In the genomic region with DNA sequence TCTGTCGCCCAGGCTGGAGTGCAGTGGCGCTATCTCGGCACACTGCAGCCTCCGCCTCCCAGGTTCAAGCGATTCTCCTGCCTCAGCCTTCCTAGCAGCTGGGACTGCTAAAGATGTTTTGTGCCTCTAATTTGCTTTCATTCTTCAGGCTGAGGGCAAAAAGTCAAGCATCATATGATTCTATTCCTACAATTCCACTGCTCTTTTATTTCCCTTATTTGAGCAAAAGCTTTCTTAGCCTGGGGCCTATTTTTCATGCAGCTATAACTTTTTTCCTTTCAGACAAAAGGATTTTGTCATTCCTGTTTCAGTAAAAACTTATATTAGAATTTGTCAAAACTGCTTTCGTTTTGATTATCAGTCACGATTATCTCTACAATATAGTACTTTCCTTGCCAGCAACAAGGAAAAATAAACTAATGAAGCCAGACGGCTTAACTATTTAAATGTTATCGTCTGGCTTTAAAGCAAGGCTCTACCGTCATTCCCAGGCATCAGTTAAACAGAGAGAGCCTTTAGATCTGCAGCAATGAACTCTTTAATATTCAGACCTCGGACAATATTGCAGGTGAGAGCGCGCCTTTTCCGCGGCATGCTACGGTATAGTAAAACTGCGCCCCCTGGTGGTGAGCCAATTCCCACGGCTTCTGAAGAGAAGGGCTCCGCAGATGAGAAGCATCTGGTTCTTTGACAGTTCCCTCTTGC, we compare ENCODE assay signal across 8 cellular contexts. TPM values are rescaled to one million over a fixed set of nuclear protein-coding genes. Genes with fewer than 3 reads are reported as not detected.
DNase-seq lines count a peak whose midpoint lies in the region; ATAC-seq, FAIRE-seq and TF ChIP-seq lines count a peak whose summit lies in the region.

No MANE protein-coding gene starts in this region.

- FAIRE-seq in bronchial epithelial cell (lab: Jason Lieb, UNC) = peak; percentile 100

- ATAC-seq in GM18519 (IDR thresholded peaks at IDR 0.05; ENCODE audit: low FRiP score, unreplicated experiment) (peak; percentile 36), HG03135 (IDR thresholded peaks at IDR 0.05; ENCODE audit: unreplicated experiment) (peak; percentile 31)

- H3K36me3 ChIP-seq in bronchial epithelial cell (ENCODE audit: control insufficient read depth, insufficient read depth, low read length) = no peaks in the 10 kb centered on the region

- H3K4me3 ChIP-seq in WI38 (ENCODE audit: low read depth, low read length) (peak overlapping the region; percentile 59), bronchial epithelial cell (ENCODE audit: low read depth, low read length) (peak overlapping the region; percentile 24)

- peak overlapping the region; percentile 68 for H3K27ac ChIP-seq in 22Rv1

- no peaks in the 10 kb centered on the region for H3K27me3 ChIP-seq in bronchial epithelial cell (ENCODE audit: control insufficient read depth, insufficient read depth, low read length)

- DNase-seq in NCI-H2227 (lab: John Stamatoyannopoulos, UW; ENCODE audit: unreplicated experiment) (peak; percentile 86), bronchial epithelial cell (ENCODE audit: low read depth) (peak; percentile 59), kidney glomerular epithelial cell (lab: John Stamatoyannopoulos, UW) (peak; percentile 81)
- peak; percentile 92 for DNase-seq in stimulated activated CD4-positive, alpha-beta T cell treated with anti-CD3 and anti-CD28 coated beads, Interleukin-15, amount 100 ng/mL, for 24 hours

- peak; percentile 95 for TF ChIP-seq CTCF in 22Rv1 (IDR thresholded peaks at IDR 0.05)
- TF ChIP-seq CTCF in WI38 (IDR thresholded peaks at IDR 0.05; ENCODE audit: low read depth, low read length) = peak; percentile 87
- peak; percentile 81 for TF ChIP-seq CTCF in bronchial epithelial cell (IDR thresholded peaks at IDR 0.05; ENCODE audit: insufficient read depth, low read length, severe bottlenecking)

RNA-seq across cellular contexts. Expression of a gene that starts 1.4 kb away (rescaled TPM):
- total RNA-seq in bronchial epithelial cell = 3.2 and 3.9 TPM in 2 replicates

Comparison
In these comparisons a context has a peak if more than half of its experiments do, and no peak if none do; other contexts are left out.
1. Peak in every context shown above with its lines: DNase-seq, ATAC-seq, H3K4me3 ChIP-seq and H3K27ac ChIP-seq.